Comparison of ENCODE assay signal across 1 cellular context in genomic region chr18:33562741-33563140, GRCh38.
TF ChIP-seq lines count a peak whose summit lies in the region.

No MANE protein-coding gene starts in this region.

TF ChIP-seq in HepG2, 621 proteins besides CTCF, POLR2A, EP300 and RAD21:
- TF ChIP-seq ZHX2 (IDR thresholded peaks at IDR 0.05; ENCODE audit: low read depth), result no peak
- no peak for TF ChIP-seq ZHX2 (CRISPR knock-in tag; IDR thresholded peaks at IDR 0.05; ENCODE audit: borderline replicate concordance)
- no peak for TF ChIP-seq GPN1 (CRISPR knock-in tag; IDR thresholded peaks at IDR 0.05; ENCODE audit: borderline replicate concordance)
- no peak for TF ChIP-seq GABPA (IDR thresholded peaks at IDR 0.05; ENCODE audit: low read depth, low read length)
- TF ChIP-seq GABPA (CRISPR knock-in tag; IDR thresholded peaks at IDR 0.05; ENCODE audit: low read depth), result no peak
- no peak for TF ChIP-seq ZNF282 (IDR thresholded peaks at IDR 0.05; ENCODE audit: partially characterized antibody)
- TF ChIP-seq ZNF564 (CRISPR knock-in tag; IDR thresholded peaks at IDR 0.05), result no peak
- TF ChIP-seq ZNF557 (CRISPR knock-in tag; IDR thresholded peaks at IDR 0.05), result no peak
- TF ChIP-seq NFKBIZ (CRISPR knock-in tag; IDR thresholded peaks at IDR 0.05), result no peak
- no peak for TF ChIP-seq ZNF782 (CRISPR knock-in tag; IDR thresholded peaks at IDR 0.05; ENCODE audit: borderline replicate concordance)
- TF ChIP-seq ISL2 (CRISPR knock-in tag; IDR thresholded peaks at IDR 0.05), result no peak
- TF ChIP-seq ZNF430 (CRISPR knock-in tag; IDR thresholded peaks at IDR 0.05), result no peak
- TF ChIP-seq IKZF5 (CRISPR knock-in tag; IDR thresholded peaks at IDR 0.05), result no peak
- TF ChIP-seq CCDC6 (CRISPR knock-in tag; IDR thresholded peaks at IDR 0.05), result no peak
- no peak for TF ChIP-seq CREM (IDR thresholded peaks at IDR 0.05)
- no peak for TF ChIP-seq CREM (CRISPR knock-in tag; IDR thresholded peaks at IDR 0.05)
- no peak for TF ChIP-seq ZNF839 (CRISPR knock-in tag; IDR thresholded peaks at IDR 0.05; ENCODE audit: borderline replicate concordance)
- TF ChIP-seq ZNF317 (CRISPR knock-in tag; IDR thresholded peaks at IDR 0.05), result no peak
- no peak for TF ChIP-seq DRAP1 (CRISPR knock-in tag; IDR thresholded peaks at IDR 0.05)
- no peak for TF ChIP-seq PPARG (CRISPR knock-in tag; conservative IDR thresholded peaks at IDR 0.05)
- no peak for TF ChIP-seq PRDM4 (CRISPR knock-in tag; IDR thresholded peaks at IDR 0.05; ENCODE audit: borderline replicate concordance)
TF ChIP-seq in HepG2: peak in this region for 0.
